2 cellular contexts compared by ENCODE assay signal in the genomic region with DNA sequence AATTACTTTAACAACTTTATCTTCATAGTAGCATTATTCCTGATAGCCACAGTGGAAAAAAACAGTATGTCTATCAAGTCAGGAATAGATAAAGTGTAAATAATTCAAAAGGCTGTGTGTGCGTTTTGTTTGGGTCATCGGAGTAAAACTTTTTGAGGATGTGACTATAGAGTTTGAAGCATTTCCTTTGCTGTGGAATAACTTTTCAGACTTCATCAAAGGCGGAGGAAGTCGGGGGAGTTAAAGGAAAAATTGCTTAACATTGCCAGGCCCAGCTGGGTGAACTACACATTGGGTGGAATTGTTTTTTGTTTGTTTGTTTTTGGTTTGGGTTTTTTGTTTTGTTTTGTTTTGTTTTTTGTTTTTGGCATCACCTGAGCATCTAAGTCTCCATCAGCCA.
TF ChIP-seq lines count a peak whose summit lies in the region.

No MANE protein-coding gene starts in this region.

TF ChIP-seq in GM23338, 12 proteins besides CTCF, POLR2A, EP300 and RAD21 (continued from another document):
- TF ChIP-seq STAT1 (IDR thresholded peaks at IDR 0.05; ENCODE audit: unreplicated experiment) = no peak
- TF ChIP-seq POLR2AphosphoS5 (IDR thresholded peaks at IDR 0.05; ENCODE audit: low read depth) = no peak
- TF ChIP-seq ZNF114 (CRISPR knock-in tag; IDR thresholded peaks at IDR 0.05) = no peak
- TF ChIP-seq EZH2phosphoT487 (IDR thresholded peaks at IDR 0.05; ENCODE audit: unreplicated experiment) = no peak
- TF ChIP-seq, protein P1, sequence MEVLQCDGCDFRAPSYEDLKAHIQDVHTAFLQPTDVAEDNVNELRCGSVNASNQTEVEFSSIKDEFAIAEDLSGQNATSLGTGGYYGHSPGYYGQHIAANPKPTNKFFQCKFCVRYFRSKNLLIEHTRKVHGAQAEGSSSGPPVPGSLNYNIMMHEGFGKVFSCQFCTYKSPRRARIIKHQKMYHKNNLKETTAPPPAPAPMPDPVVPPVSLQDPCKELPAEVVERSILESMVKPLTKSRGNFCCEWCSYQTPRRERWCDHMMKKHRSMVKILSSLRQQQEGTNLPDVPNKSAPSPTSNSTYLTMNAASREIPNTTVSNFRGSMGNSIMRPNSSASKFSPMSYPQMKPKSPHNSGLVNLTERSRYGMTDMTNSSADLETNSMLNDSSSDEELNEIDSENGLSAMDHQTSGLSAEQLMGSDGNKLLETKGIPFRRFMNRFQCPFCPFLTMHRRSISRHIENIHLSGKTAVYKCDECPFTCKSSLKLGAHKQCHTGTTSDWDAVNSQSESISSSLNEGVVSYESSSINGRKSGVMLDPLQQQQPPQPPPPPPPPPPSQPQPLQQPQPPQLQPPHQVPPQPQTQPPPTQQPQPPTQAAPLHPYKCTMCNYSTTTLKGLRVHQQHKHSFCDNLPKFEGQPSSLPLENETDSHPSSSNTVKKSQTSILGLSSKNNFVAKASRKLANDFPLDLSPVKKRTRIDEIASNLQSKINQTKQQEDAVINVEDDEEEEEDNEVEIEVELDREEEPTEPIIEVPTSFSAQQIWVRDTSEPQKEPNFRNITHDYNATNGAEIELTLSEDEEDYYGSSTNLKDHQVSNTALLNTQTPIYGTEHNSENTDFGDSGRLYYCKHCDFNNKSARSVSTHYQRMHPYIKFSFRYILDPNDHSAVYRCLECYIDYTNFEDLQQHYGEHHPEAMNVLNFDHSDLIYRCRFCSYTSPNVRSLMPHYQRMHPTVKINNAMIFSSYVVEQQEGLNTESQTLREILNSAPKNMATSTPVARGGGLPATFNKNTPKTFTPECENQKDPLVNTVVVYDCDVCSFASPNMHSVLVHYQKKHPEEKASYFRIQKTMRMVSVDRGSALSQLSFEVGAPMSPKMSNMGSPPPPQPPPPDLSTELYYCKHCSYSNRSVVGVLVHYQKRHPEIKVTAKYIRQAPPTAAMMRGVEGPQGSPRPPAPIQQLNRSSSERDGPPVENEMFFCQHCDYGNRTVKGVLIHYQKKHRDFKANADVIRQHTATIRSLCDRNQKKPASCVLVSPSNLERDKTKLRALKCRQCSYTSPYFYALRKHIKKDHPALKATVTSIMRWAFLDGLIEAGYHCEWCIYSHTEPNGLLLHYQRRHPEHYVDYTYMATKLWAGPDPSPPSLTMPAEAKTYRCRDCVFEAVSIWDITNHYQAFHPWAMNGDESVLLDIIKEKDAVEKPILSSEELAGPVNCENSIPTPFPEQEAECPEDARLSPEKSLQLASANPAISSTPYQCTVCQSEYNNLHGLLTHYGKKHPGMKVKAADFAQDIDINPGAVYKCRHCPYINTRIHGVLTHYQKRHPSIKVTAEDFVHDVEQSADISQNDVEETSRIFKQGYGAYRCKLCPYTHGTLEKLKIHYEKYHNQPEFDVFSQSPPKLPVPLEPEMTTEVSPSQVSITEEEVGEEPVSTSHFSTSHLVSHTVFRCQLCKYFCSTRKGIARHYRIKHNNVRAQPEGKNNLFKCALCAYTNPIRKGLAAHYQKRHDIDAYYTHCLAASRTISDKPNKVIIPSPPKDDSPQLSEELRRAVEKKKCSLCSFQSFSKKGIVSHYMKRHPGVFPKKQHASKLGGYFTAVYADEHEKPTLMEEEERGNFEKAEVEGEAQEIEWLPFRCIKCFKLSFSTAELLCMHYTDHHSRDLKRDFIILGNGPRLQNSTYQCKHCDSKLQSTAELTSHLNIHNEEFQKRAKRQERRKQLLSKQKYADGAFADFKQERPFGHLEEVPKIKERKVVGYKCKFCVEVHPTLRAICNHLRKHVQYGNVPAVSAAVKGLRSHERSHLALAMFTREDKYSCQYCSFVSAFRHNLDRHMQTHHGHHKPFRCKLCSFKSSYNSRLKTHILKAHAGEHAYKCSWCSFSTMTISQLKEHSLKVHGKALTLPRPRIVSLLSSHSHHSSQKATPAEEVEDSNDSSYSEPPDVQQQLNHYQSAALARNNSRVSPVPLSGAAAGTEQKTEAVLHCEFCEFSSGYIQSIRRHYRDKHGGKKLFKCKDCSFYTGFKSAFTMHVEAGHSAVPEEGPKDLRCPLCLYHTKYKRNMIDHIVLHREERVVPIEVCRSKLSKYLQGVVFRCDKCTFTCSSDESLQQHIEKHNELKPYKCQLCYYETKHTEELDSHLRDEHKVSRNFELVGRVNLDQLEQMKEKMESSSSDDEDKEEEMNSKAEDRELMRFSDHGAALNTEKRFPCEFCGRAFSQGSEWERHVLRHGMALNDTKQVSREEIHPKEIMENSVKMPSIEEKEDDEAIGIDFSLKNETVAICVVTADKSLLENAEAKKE (CRISPR knock-in tag; IDR thresholded peaks at IDR 0.05) = no peak
- no peak for TF ChIP-seq ZNF331 (CRISPR knock-in tag; IDR thresholded peaks at IDR 0.05; ENCODE audit: low read depth)
- TF ChIP-seq EZH2 (IDR thresholded peaks at IDR 0.05; ENCODE audit: low read depth, unreplicated experiment) = no peak
- TF ChIP-seq, protein P2, sequence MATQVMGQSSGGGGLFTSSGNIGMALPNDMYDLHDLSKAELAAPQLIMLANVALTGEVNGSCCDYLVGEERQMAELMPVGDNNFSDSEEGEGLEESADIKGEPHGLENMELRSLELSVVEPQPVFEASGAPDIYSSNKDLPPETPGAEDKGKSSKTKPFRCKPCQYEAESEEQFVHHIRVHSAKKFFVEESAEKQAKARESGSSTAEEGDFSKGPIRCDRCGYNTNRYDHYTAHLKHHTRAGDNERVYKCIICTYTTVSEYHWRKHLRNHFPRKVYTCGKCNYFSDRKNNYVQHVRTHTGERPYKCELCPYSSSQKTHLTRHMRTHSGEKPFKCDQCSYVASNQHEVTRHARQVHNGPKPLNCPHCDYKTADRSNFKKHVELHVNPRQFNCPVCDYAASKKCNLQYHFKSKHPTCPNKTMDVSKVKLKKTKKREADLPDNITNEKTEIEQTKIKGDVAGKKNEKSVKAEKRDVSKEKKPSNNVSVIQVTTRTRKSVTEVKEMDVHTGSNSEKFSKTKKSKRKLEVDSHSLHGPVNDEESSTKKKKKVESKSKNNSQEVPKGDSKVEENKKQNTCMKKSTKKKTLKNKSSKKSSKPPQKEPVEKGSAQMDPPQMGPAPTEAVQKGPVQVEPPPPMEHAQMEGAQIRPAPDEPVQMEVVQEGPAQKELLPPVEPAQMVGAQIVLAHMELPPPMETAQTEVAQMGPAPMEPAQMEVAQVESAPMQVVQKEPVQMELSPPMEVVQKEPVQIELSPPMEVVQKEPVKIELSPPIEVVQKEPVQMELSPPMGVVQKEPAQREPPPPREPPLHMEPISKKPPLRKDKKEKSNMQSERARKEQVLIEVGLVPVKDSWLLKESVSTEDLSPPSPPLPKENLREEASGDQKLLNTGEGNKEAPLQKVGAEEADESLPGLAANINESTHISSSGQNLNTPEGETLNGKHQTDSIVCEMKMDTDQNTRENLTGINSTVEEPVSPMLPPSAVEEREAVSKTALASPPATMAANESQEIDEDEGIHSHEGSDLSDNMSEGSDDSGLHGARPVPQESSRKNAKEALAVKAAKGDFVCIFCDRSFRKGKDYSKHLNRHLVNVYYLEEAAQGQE (IDR thresholded peaks at IDR 0.05; ENCODE audit: unreplicated experiment) = no peak
- TF ChIP-seq JUNB (IDR thresholded peaks at IDR 0.05; ENCODE audit: unreplicated experiment) = no peak

TF ChIP-seq in K562, 482 proteins besides CTCF, POLR2A, EP300 and RAD21 (continued from another document):
- TF ChIP-seq, protein P3, sequence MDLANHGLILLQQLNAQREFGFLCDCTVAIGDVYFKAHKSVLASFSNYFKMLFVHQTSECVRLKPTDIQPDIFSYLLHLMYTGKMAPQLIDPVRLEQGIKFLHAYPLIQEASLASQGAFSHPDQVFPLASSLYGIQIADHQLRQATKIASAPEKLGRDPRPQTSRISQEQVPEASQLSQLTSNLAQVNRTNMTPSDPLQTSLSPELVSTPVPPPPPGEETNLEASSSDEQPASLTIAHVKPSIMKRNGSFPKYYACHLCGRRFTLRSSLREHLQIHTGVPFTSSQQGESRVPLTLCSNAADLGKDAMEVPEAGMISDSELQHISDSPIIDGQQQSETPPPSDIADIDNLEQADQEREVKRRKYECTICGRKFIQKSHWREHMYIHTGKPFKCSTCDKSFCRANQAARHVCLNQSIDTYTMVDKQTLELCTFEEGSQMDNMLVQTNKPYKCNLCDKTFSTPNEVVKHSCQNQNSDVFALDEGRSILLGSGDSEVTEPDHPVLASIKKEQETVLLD (IDR thresholded peaks at IDR 0.05) = no peak
- no peak for TF ChIP-seq ZNF354B (CRISPR knock-in tag; IDR thresholded peaks at IDR 0.05)
